In genomic region chr1:235648407-235648907, GRCh38 we compare ENCODE assay signal across 8 cellular contexts. TPM values are rescaled to one million over a fixed set of nuclear protein-coding genes. Genes with fewer than 3 reads are reported as not detected.
DNase-seq lines count a peak whose midpoint lies in the region; ATAC-seq and TF ChIP-seq lines count a peak whose summit lies in the region.

No MANE protein-coding gene starts in this region.

- H3K4me3 Mint-ChIP-seq in brain (peak overlapping the region; percentile 87 to 97 (median 91)), mesothelial cell of epicardium (peak overlapping the region; percentile 87)

- H3K36me3 Mint-ChIP-seq in brain, result peaks cover 19% of the 10 kb centered on the region
- no peaks in the 10 kb centered on the region for H3K36me3 Mint-ChIP-seq in mesothelial cell of epicardium

- H3K9me3 Mint-ChIP-seq in brain (peaks cover 7 to 15% (median 11%) of the 10 kb centered on the region in 5 experiments), mesothelial cell of epicardium (no peaks in the 10 kb centered on the region)

- H3K27ac Mint-ChIP-seq in brain, result peak overlapping the region; percentile 79 to 92 (median 90)
- H3K27ac Mint-ChIP-seq in mesothelial cell of epicardium, result peak overlapping the region; percentile 93

- ATAC-seq in HG03571 (IDR thresholded peaks at IDR 0.05; ENCODE audit: unreplicated experiment) (no peak), sciatic nerve (no peak), GM21786 (IDR thresholded peaks at IDR 0.05; ENCODE audit: unreplicated experiment) (no peak)

- peaks cover 24% of the 10 kb centered on the region for H3K27me3 Mint-ChIP-seq in brain
- H3K27me3 Mint-ChIP-seq in mesothelial cell of epicardium (ENCODE audit: low read depth), result peaks cover 79% of the 10 kb centered on the region

- H3K4me1 Mint-ChIP-seq in brain, result peaks cover 55% of the 10 kb centered on the region
- peaks cover 15% of the 10 kb centered on the region for H3K4me1 Mint-ChIP-seq in mesothelial cell of epicardium

- no peak for TF ChIP-seq CTCF in brain (conservative IDR thresholded peaks at IDR 0.05)
- no peak for TF ChIP-seq CTCF in mesothelial cell of epicardium (IDR thresholded peaks at IDR 0.05; ENCODE audit: unreplicated experiment)

- intact Hi-C loops in sciatic nerve (cut with DNase I), result no loop called here

- peak; percentile 65 for DNase-seq in DMS79 (lab: John Stamatoyannopoulos, UW)
- DNase-seq in NCI-H1694 treated with DMSO at 0.1 percent for 48 hours (lab: John Stamatoyannopoulos, UW), result peak; percentile 80
- DNase-seq in mesothelial cell of epicardium (ENCODE audit: low spot score in 2 of 2, unreplicated experiment in 2 of 2), result peak in 1 of 2 experiments; percentile 59
- no peak for DNase-seq in iPS-NIHi7 (ENCODE audit: extremely low spot score)
- no peak for DNase-seq in sciatic nerve (ENCODE audit: low spot score)

RNA-seq across cellular contexts. Expression of gene GNG4, which starts 1.1 kb away (rescaled TPM):
- 280 TPM for polyA plus RNA-seq in brain (ENCODE audit: insufficient read depth, low read depth, low replicate concordance)
- 2.6 to 3.2 TPM (median 2.9 TPM) in 3 replicates for total RNA-seq in mesothelial cell of epicardium
- total RNA-seq in sciatic nerve, result 4.0 TPM

Comparison
In these comparisons a context has a peak if more than half of its experiments do, and no peak if none do; other contexts are left out.
1. DNase-seq: peak in DMS79 (single experiment) and NCI-H1694 treated with DMSO at 0.1 percent for 48 hours (single experiment); none in iPS-NIHi7 (single experiment) and sciatic nerve (single experiment).